19 cellular contexts compared by ENCODE assay signal in the genomic region with DNA sequence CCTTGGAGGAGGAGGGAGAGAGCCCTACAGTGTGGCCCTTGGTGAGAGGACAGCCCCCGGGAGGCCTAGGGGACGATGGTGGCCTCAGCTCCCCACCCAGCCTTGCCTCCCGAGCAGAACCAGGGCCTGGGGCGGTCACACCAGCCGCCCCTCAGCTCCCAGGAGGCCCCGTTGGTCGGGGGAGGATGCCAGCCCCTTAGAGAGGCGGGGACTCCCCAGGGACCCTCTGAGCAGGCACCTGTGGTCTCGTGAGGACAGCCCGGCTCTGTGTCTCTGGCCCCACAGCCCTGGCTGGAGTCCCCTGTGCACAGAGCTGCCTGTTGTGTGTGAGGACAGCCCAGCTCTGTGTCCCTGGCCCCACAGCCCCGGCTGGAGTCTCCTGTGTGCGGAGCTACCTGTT.
DNase-seq lines count a peak whose midpoint lies in the region; ATAC-seq and TF ChIP-seq lines count a peak whose summit lies in the region.
"Had no signal": no experiment of that assay in that cellular context is flagged by ENCODE, and none has a peak within 500 bp of the region (broad histone marks: within the 10 kb centered on the region; RNA-seq: fewer than 3 reads in every experiment).

No MANE protein-coding gene starts in this region.

- no peak for TF ChIP-seq RAD21 in IMR-90 (IDR thresholded peaks at IDR 0.05; ENCODE audit: low read length)

- H4K91ac ChIP-seq in IMR-90 (ENCODE audit: insufficient read depth, low read depth, low read length): no peak overlapping the region

- H2AK9ac ChIP-seq in IMR-90 (replicated peaks; ENCODE audit: low read depth, low read length, poor library complexity): peak overlapping the region; percentile 26

- H2AK5ac ChIP-seq in IMR-90 (ENCODE audit: low read depth, low read length): no peak overlapping the region

- H3K4me2 ChIP-seq in BLaER1: peak overlapping the region; percentile 85
- H3K4me2 ChIP-seq in IMR-90 (ENCODE audit: low read depth, low read length): no peak overlapping the region

- no peaks in the 10 kb centered on the region for H3K9me3 Mint-ChIP-seq in endodermal cell
- H3K9me3 Mint-ChIP-seq in osteocyte (ENCODE audit: unreplicated experiment): no peaks in the 10 kb centered on the region

- no peaks in the 10 kb centered on the region; the same call in 1 of the 2 replicates for H3K9me1 ChIP-seq in IMR-90 (ENCODE audit: insufficient read depth, low read length)

- H4K20me1 ChIP-seq in BLaER1: peaks cover 97% of the 10 kb centered on the region
- peaks cover 15% of the 10 kb centered on the region for H4K20me1 ChIP-seq in IMR-90 (ENCODE audit: insufficient read depth, low read length)

- H2BK15ac ChIP-seq in IMR-90 (ENCODE audit: low read depth, low read length): no peak overlapping the region

- H3K27ac ChIP-seq in BLaER1 (peak overlapping the region; percentile 76), IMR-90 (ENCODE audit: insufficient read depth, low read length) (no peak overlapping the region), endodermal cell (ENCODE audit: low read depth, low read length) (peak overlapping the region; percentile 68)
- H3K27ac ChIP-seq: left lung had no signal

- no peak; the same call in 1 of the 2 replicates for ATAC-seq in IMR-90 (ENCODE audit: low read depth)
- no peak for ATAC-seq in HG03571 (IDR thresholded peaks at IDR 0.05; ENCODE audit: unreplicated experiment)
- ATAC-seq: HCT116 had no signal

- no peak overlapping the region for H2BK20ac ChIP-seq in IMR-90 (ENCODE audit: low read depth, low read length)

- H3K79me1 ChIP-seq in IMR-90 (ENCODE audit: low read depth in 1 of 2, low read length in 2 of 2): peaks cover 3 to 16% of the 10 kb centered on the region in 2 experiments; a peak in 2 of 4 replicates

- no peak overlapping the region for H3K18ac ChIP-seq in IMR-90 (ENCODE audit: low read depth, low read length)

- no peak overlapping the region for H2AFZ ChIP-seq in IMR-90 (replicated peaks; ENCODE audit: low read length, poor library complexity)

- H3K4me1 Mint-ChIP-seq in endodermal cell (peaks cover 14% of the 10 kb centered on the region), osteocyte (ENCODE audit: unreplicated experiment) (peaks cover 40% of the 10 kb centered on the region)

- POLR2A ChIA-PET in IMR-90 (lab: Charles Lee; ENCODE audit: unreplicated experiment): no interaction called here

- H3K9me3 ChIP-seq in BLaER1: no peaks in the 10 kb centered on the region
- no peaks in the 10 kb centered on the region for H3K9me3 ChIP-seq in IMR-90 (ENCODE audit: control insufficient read depth, insufficient read depth, low read length)
- no peaks in the 10 kb centered on the region for H3K9me3 ChIP-seq in endodermal cell (ENCODE audit: control insufficient read depth, low read length)
- H3K9me3 ChIP-seq: left lung had no signal

- peak overlapping the region; percentile 17 for H3K4me3 ChIP-seq in BLaER1
- H3K4me3 ChIP-seq in IMR-90 (ENCODE audit: insufficient read depth, low read depth, low read length): no peak overlapping the region
- H3K4me3 ChIP-seq in endodermal cell (ENCODE audit: low read length): no peak overlapping the region
- H3K4me3 ChIP-seq: left lung had no signal

- H3K36me3 ChIP-seq in BLaER1: peaks cover 19% of the 10 kb centered on the region
- peaks cover 30% of the 10 kb centered on the region; the same call in 1 of the 2 replicates for H3K36me3 ChIP-seq in IMR-90 (ENCODE audit: control insufficient read depth, insufficient read depth, low read length)
- H3K36me3 ChIP-seq in endodermal cell (ENCODE audit: control insufficient read depth, insufficient read depth, low read length): peaks cover 4% of the 10 kb centered on the region

- no peak overlapping the region for H3K23ac ChIP-seq in IMR-90 (ENCODE audit: low read depth, low read length)

- TF ChIP-seq POLR2A in IMR-90 (IDR thresholded peaks at IDR 0.05; ENCODE audit: low read depth, low read length): no peak

- H2BK5ac ChIP-seq in IMR-90 (ENCODE audit: low read depth, low read length, poor library complexity, severe bottlenecking): no peak overlapping the region

- no peak overlapping the region; a peak in 1 of 4 replicates for H4K8ac ChIP-seq in IMR-90 (ENCODE audit: low read depth in 2 of 2, low read length in 2 of 2)

- H3K27me3 ChIP-seq in BLaER1 (no peaks in the 10 kb centered on the region), IMR-90 (ENCODE audit: control insufficient read depth, insufficient read depth, low read length) (no peaks in the 10 kb centered on the region), endodermal cell (ENCODE audit: control insufficient read depth, insufficient read depth, low read length, poor library complexity, severe bottlenecking) (no peaks in the 10 kb centered on the region)
- H3K27me3 ChIP-seq: brain microvascular endothelial cell, left lung had no signal

- no TSS peak for BruUV-seq in IMR-90 (replicated peaks; lab: Mats Ljungman, UMichigan)

- DNase-seq in IMR-90 (no peak), endodermal cell (peak; percentile 64), osteocyte (ENCODE audit: extremely low spot score, unreplicated experiment) (no peak), cerebellar nuclear complex (lab: John Stamatoyannopoulos, UW) (no peak), GM20000 (ENCODE audit: low spot score) (no peak), NCI-H2081 treated with DMSO at 0.1 percent for 48 hours (lab: John Stamatoyannopoulos, UW) (no peak)
- DNase-seq: activated CD8-positive, alpha-beta memory T cell treated with anti-CD3 and anti-CD28 coated beads, Interleukin-2, amount 50 U/mL, for 48 hours; activated naive CD4-positive, alpha-beta T cell treated with anti-CD3 and anti-CD28 coated beads, Interleukin-2, amount 50 U/mL, for 16 hours; brain microvascular endothelial cell; DMS79; KBM-7; left lung; NCI-H146; NCI-H526; RPMI8226; stimulated activated naive CD4-positive, alpha-beta T cell treated with Interleukin-2 at 50 U/mL for 16 hours had no signal

- dilution Hi-C loops in IMR-90 (cut with HindIII; ENCODE audit: low sequenced_read_pairs, unreplicated experiment): no loop called here

- peaks cover 98% of the 10 kb centered on the region for H3K4me1 ChIP-seq in BLaER1
- peaks cover 22% of the 10 kb centered on the region for H3K4me1 ChIP-seq in IMR-90 (ENCODE audit: control insufficient read depth, insufficient read depth, low read length)
- H3K4me1 ChIP-seq in endodermal cell (ENCODE audit: control insufficient read depth, insufficient read depth, low read length): peaks cover 8% of the 10 kb centered on the region

- 76% methylated on average over 4 of the region's 12 CpGs; no CpG with 5 or more reads in 1 of the 2 experiments for WGBS in IMR-90 (ENCODE audit: extremely low coverage in 2 of 2, insufficient read length in 1 of 2), 2 experiments
- 73 to 100% methylated on average over 1 to 12 of the region's 12 CpGs for WGBS in endodermal cell (ENCODE audit: insufficient coverage in 1 of 2, insufficient read length in 1 of 2), 2 experiments

- H3K36me3 Mint-ChIP-seq in endodermal cell (ENCODE audit: low read depth): peaks cover 8% of the 10 kb centered on the region
- peaks cover 8% of the 10 kb centered on the region for H3K36me3 Mint-ChIP-seq in osteocyte (ENCODE audit: unreplicated experiment)

- H3K56ac ChIP-seq in IMR-90 (ENCODE audit: extremely low read depth, insufficient read depth, low read length): no peak overlapping the region

- TF ChIP-seq CTCF in IMR-90 (conservative IDR thresholded peaks at IDR 0.05; ENCODE audit: low read depth, low read length): no peak
- TF ChIP-seq CTCF in endodermal cell (conservative IDR thresholded peaks at IDR 0.05): no peak
- no peak for TF ChIP-seq CTCF in osteocyte (IDR thresholded peaks at IDR 0.05)
- no peak for TF ChIP-seq CTCF in GM20000 (IDR thresholded peaks at IDR 0.05; ENCODE audit: extremely low read depth, missing control alignments)

- no peak overlapping the region for H3K27ac Mint-ChIP-seq in endodermal cell
- H3K27ac Mint-ChIP-seq in osteocyte (ENCODE audit: unreplicated experiment): peak overlapping the region; percentile 62

- H3K27me3 Mint-ChIP-seq in endodermal cell (ENCODE audit: insufficient read depth): no peaks in the 10 kb centered on the region
- H3K27me3 Mint-ChIP-seq in osteocyte (ENCODE audit: unreplicated experiment): no peaks in the 10 kb centered on the region

- H3K14ac ChIP-seq in IMR-90 (replicated peaks; ENCODE audit: low read depth, low read length): no peak overlapping the region

- CTCF ChIA-PET in IMR-90 (lab: Yijun Ruan, JAX): no interaction called here

- no peak overlapping the region for H2BK120ac ChIP-seq in IMR-90 (ENCODE audit: low read depth, low read length)

- intact Hi-C loops in IMR-90 (cut with micrococcal nuclease): no loop called here

- H3K9ac ChIP-seq in BLaER1 (peak overlapping the region; percentile 59; the same call in 1 of the 2 replicates), IMR-90 (ENCODE audit: low read depth, low read length) (no peak overlapping the region), endodermal cell (ENCODE audit: extremely low read depth, low read length, poor library complexity, severe bottlenecking) (no peak overlapping the region)

- H4K5ac ChIP-seq in IMR-90 (ENCODE audit: low read depth, low read length): no peak overlapping the region

- no peak overlapping the region for H3K4me3 Mint-ChIP-seq in endodermal cell
- H3K4me3 Mint-ChIP-seq in osteocyte (ENCODE audit: unreplicated experiment): no peak overlapping the region

- in situ Hi-C loops in IMR-90 (cut with MboI; ENCODE audit: low sequenced_read_pairs): no loop called here

- H3K4ac ChIP-seq in IMR-90 (ENCODE audit: low read depth, low read length): peak overlapping the region; percentile 27; the same call in 1 of the 2 replicates

TF ChIP-seq in IMR-90, 13 proteins besides CTCF, POLR2A, EP300 and RAD21 (continues in another document):
- TF ChIP-seq MAZ (IDR thresholded peaks at IDR 0.05; ENCODE audit: borderline replicate concordance, low read depth, low read length): no peak
- no peak for TF ChIP-seq SMC3 (IDR thresholded peaks at IDR 0.05; ENCODE audit: low read depth, low read length)
- TF ChIP-seq NFE2L2 (IDR thresholded peaks at IDR 0.05; ENCODE audit: low read depth, low read length): no peak
- no peak for TF ChIP-seq MXI1 (IDR thresholded peaks at IDR 0.05; ENCODE audit: borderline replicate concordance, low read depth, low read length)
- no peak for TF ChIP-seq FOS (IDR thresholded peaks at IDR 0.05; ENCODE audit: low read depth, low read length)
- TF ChIP-seq CEBPB (IDR thresholded peaks at IDR 0.05; ENCODE audit: low read depth, low read length): no peak
- no peak for TF ChIP-seq MAFK (IDR thresholded peaks at IDR 0.05; ENCODE audit: low read depth, low read length)
- TF ChIP-seq, protein P1, sequence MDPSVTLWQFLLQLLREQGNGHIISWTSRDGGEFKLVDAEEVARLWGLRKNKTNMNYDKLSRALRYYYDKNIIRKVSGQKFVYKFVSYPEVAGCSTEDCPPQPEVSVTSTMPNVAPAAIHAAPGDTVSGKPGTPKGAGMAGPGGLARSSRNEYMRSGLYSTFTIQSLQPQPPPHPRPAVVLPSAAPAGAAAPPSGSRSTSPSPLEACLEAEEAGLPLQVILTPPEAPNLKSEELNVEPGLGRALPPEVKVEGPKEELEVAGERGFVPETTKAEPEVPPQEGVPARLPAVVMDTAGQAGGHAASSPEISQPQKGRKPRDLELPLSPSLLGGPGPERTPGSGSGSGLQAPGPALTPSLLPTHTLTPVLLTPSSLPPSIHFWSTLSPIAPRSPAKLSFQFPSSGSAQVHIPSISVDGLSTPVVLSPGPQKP (IDR thresholded peaks at IDR 0.05; ENCODE audit: borderline replicate concordance, low read depth, low read length): no peak
